In the genomic region with DNA sequence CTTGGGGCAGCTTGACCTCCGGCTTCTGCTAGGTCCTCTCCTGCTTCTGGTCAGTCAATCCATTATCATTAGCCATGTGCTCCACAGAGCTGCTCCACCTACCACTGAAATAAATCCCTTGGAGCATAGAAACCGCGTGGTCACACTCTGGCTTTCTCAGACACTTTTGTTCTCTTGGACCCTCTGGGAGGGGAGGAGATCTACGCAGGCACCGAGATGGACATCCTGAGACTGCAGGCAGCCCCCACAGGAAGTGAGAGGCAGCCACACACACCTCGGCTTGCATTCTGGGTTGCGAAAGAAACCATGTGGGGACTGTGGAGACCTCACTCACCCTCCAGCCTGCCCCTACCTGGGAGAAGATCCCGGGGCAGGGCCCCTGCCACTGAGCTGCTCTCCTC, we compare ENCODE assay signal across 11 cellular contexts.
A peak's percentile ranks its signal among the peaks of the same experiment; 100 is the strongest.
DNase-seq lines count a peak whose midpoint lies in the region; ATAC-seq and TF ChIP-seq lines count a peak whose summit lies in the region.
"Had no signal": no experiment of that assay in that cellular context is flagged by ENCODE, and none has a peak within 500 bp of the region (broad histone marks: within the 10 kb centered on the region; RNA-seq: fewer than 3 reads in every experiment).

No MANE protein-coding gene starts in this region.

- POLR2A ChIA-PET in activated CD4-positive, alpha-beta T cell treated with anti-CD3 and anti-CD28 coated beads, Interleukin-2, amount 10 ng/mL, durations not matched to agents 7 days and 5 days (lab: Charles Lee) = no interaction called here

- no peaks in the 10 kb centered on the region for H3K9me3 Mint-ChIP-seq in activated CD4-positive, alpha-beta T cell treated with anti-CD3 and anti-CD28 coated beads, Interleukin-2, amount 10 ng/mL, durations not matched to agents 7 days and 5 days
- peaks cover 11% of the 10 kb centered on the region for H3K9me3 Mint-ChIP-seq in glutamatergic neuron (ENCODE audit: unreplicated experiment)
- H3K9me3 Mint-ChIP-seq: H9 had no signal

- H3K36me3 Mint-ChIP-seq in activated CD4-positive, alpha-beta T cell treated with anti-CD3 and anti-CD28 coated beads, Interleukin-2, amount 10 ng/mL, durations not matched to agents 7 days and 5 days (ENCODE audit: low read depth) = peaks cover 11% of the 10 kb centered on the region
- H3K36me3 Mint-ChIP-seq in glutamatergic neuron (ENCODE audit: unreplicated experiment) = no peaks in the 10 kb centered on the region

- H3K27ac ChIP-seq in BLaER1 = peak overlapping the region; percentile 21; the same call in 1 of the 2 replicates
- no peak overlapping the region for H3K27ac ChIP-seq in sigmoid colon
- H3K27ac ChIP-seq: cardiac muscle cell had no signal

- no peaks in the 10 kb centered on the region for H3K27me3 Mint-ChIP-seq in activated CD4-positive, alpha-beta T cell treated with anti-CD3 and anti-CD28 coated beads, Interleukin-2, amount 10 ng/mL, durations not matched to agents 7 days and 5 days
- H3K27me3 Mint-ChIP-seq in glutamatergic neuron (ENCODE audit: unreplicated experiment) = peaks cover 2% of the 10 kb centered on the region

- TF ChIP-seq EP300 in sigmoid colon (IDR thresholded peaks at IDR 0.05) = no peak

- H3K4me3 Mint-ChIP-seq in activated CD4-positive, alpha-beta T cell treated with anti-CD3 and anti-CD28 coated beads, Interleukin-2, amount 10 ng/mL, durations not matched to agents 7 days and 5 days = no peak overlapping the region
- H3K4me3 Mint-ChIP-seq in glutamatergic neuron (ENCODE audit: unreplicated experiment) = peak overlapping the region; percentile 8
- H3K4me3 Mint-ChIP-seq: H9 had no signal

- intact Hi-C loops in sigmoid colon (cut with DNase I) = no loop called here

- CTCF ChIA-PET in activated CD4-positive, alpha-beta T cell treated with anti-CD3 and anti-CD28 coated beads, Interleukin-2, amount 10 ng/mL, durations not matched to agents 7 days and 5 days (lab: Charles Lee) = interaction anchor here (0.6 to 2.2 kb wide), 4 partner anchors 9 to 23 kb away, joined by 4 to 8 read pairs (median 5); no protein-coding TSS in a partner anchor

- H3K4me2 ChIP-seq in BLaER1 = peak overlapping the region; percentile 52

- H3K4me1 Mint-ChIP-seq in activated CD4-positive, alpha-beta T cell treated with anti-CD3 and anti-CD28 coated beads, Interleukin-2, amount 10 ng/mL, durations not matched to agents 7 days and 5 days = peaks cover 66% of the 10 kb centered on the region
- H3K4me1 Mint-ChIP-seq in glutamatergic neuron (ENCODE audit: low read depth, unreplicated experiment) = peaks cover 49% of the 10 kb centered on the region

- peaks cover 24% of the 10 kb centered on the region for H3K4me1 ChIP-seq in BLaER1
- peaks cover 0 to 24% (median 9%) of the 10 kb centered on the region in 4 donors for H3K4me1 ChIP-seq in sigmoid colon

- H3K9ac ChIP-seq in BLaER1 = no peak overlapping the region

- peak; percentile 51 for ATAC-seq in GM21515 (IDR thresholded peaks at IDR 0.05; ENCODE audit: unreplicated experiment)

- DNase-seq in activated CD4-positive, alpha-beta T cell treated with anti-CD3 and anti-CD28 coated beads, Interleukin-2, amount 10 ng/mL, durations not matched to agents 7 days and 5 days = peak; percentile 44
- DNase-seq in glutamatergic neuron = no peak
- no peak for DNase-seq in HPDE6-E6E7 (ENCODE audit: extremely low spot score)
- DNase-seq in RPMI8226 = no peak
- no peak for DNase-seq in COR-L47 (lab: John Stamatoyannopoulos, UW)
- no peak for DNase-seq in sigmoid colon
- DNase-seq: H9, NCI-H1092 treated with DMSO at 0.1 percent for 48 hours had no signal

- H3K9me3 ChIP-seq in BLaER1 = no peaks in the 10 kb centered on the region; the same call in 1 of the 2 replicates
- no peaks in the 10 kb centered on the region for H3K9me3 ChIP-seq in sigmoid colon

- H3K36me3 ChIP-seq in BLaER1 (peaks cover 20% of the 10 kb centered on the region), sigmoid colon (no peaks in the 10 kb centered on the region)
- H3K36me3 ChIP-seq: cardiac muscle cell had no signal

- H3K27ac Mint-ChIP-seq in activated CD4-positive, alpha-beta T cell treated with anti-CD3 and anti-CD28 coated beads, Interleukin-2, amount 10 ng/mL, durations not matched to agents 7 days and 5 days = peak overlapping the region; percentile 77
- peak overlapping the region; percentile 59 for H3K27ac Mint-ChIP-seq in glutamatergic neuron (ENCODE audit: unreplicated experiment)

- peaks cover 24% of the 10 kb centered on the region; the same call in 1 of the 2 replicates for H4K20me1 ChIP-seq in BLaER1

- no peaks in the 10 kb centered on the region for H3K27me3 ChIP-seq in BLaER1
- no peaks in the 10 kb centered on the region for H3K27me3 ChIP-seq in sigmoid colon
- H3K27me3 ChIP-seq: cardiac muscle cell had no signal

- TF ChIP-seq POLR2A in sigmoid colon (IDR thresholded peaks at IDR 0.05) = no peak

- TF ChIP-seq CTCF in glutamatergic neuron (IDR thresholded peaks at IDR 0.05; ENCODE audit: partially characterized antibody, unreplicated experiment) = no peak
- TF ChIP-seq CTCF in sigmoid colon (IDR thresholded peaks at IDR 0.05) = no peak

- H3K4me3 ChIP-seq in BLaER1 = no peak overlapping the region
- H3K4me3 ChIP-seq in sigmoid colon = no peak overlapping the region
- H3K4me3 ChIP-seq: cardiac muscle cell had no signal

- WGBS in sigmoid colon, 2 donors = 63 to 80% methylated on average over 8 of the region's 8 CpGs
